In genomic region chr1:171467626-171468025, GRCh38 we compare ENCODE assay signal across 16 cellular contexts.
"Had no signal": no experiment of that assay in that cellular context is flagged by ENCODE, and none has a peak within 500 bp of the region (broad histone marks: within the 10 kb centered on the region; RNA-seq: fewer than 3 reads in every experiment).

No MANE protein-coding gene starts in this region.

- H3K9me3 ChIP-seq: colonic mucosa, left ventricle myocardium inferior, right atrium auricular region, upper lobe of left lung had no signal

- DNase-seq: activated CD4-positive, CD25-positive, alpha-beta regulatory T cell treated with anti-CD3 and anti-CD28 coated beads, Interleukin-2, amount 50 U/mL, for 72 hours; activated naive CD4-positive, alpha-beta T cell treated with Interleukin-2 at 50 U/mL for 16 hours; aorta; colonic mucosa; effector memory CD4-positive, alpha-beta T cell; hippocampal formation; kidney; left ventricle myocardium inferior; occipital lobe; small intestine; stimulated activated CD4-positive, alpha-beta T cell treated with anti-CD3 and anti-CD28 coated beads, Interleukin-4, amount 100 ng/mL, for 4 hours; stimulated activated CD8-positive, alpha-beta memory T cell treated with anti-CD3 and anti-CD28 coated beads, Interleukin-4, amount 100 ng/mL, for 48 hours; stimulated activated naive CD8-positive, alpha-beta T cell treated with anti-CD3 and anti-CD28 coated beads, Interleukin-15, Interleukin-2, amounts not matched to agents 100 U/mL and 50 U/mL, for 24 hours; T-helper 9 cell; upper lobe of left lung had no signal

- H3K4me1 ChIP-seq: colonic mucosa, right atrium auricular region, upper lobe of left lung had no signal

- H3K4me3 ChIP-seq: colonic mucosa, left ventricle myocardium inferior, right atrium auricular region, upper lobe of left lung had no signal

- H3K27ac ChIP-seq: colonic mucosa, left ventricle myocardium inferior, right atrium auricular region, upper lobe of left lung had no signal

- H3K27me3 ChIP-seq: colonic mucosa, right atrium auricular region, upper lobe of left lung had no signal

- H3K36me3 ChIP-seq: colonic mucosa, left ventricle myocardium inferior, right atrium auricular region, upper lobe of left lung had no signal
